In genomic region chr7:158789842-158790241, GRCh38 we compare ENCODE assay signal across 1 cellular context.
TF ChIP-seq lines count a peak whose summit lies in the region.

No MANE protein-coding gene starts in this region.

TF ChIP-seq in WTC11, 78 proteins besides CTCF, POLR2A, EP300 and RAD21 (continued from another document):
- TF ChIP-seq ZBTB43 (CRISPR knock-in tag; IDR thresholded peaks at IDR 0.05) (no peak), STAT6 (CRISPR knock-in tag; conservative IDR thresholded peaks at IDR 0.05; ENCODE audit: low read depth) (no peak), MAX (CRISPR knock-in tag; IDR thresholded peaks at IDR 0.05) (no peak), E2F1 (CRISPR knock-in tag; IDR thresholded peaks at IDR 0.05) (no peak), GABPB1 (CRISPR knock-in tag; IDR thresholded peaks at IDR 0.05) (no peak), ELF4 (CRISPR knock-in tag; IDR thresholded peaks at IDR 0.05; ENCODE audit: low read depth) (no peak)
